Comparison of ENCODE assay signal across 8 cellular contexts in the genomic region with DNA sequence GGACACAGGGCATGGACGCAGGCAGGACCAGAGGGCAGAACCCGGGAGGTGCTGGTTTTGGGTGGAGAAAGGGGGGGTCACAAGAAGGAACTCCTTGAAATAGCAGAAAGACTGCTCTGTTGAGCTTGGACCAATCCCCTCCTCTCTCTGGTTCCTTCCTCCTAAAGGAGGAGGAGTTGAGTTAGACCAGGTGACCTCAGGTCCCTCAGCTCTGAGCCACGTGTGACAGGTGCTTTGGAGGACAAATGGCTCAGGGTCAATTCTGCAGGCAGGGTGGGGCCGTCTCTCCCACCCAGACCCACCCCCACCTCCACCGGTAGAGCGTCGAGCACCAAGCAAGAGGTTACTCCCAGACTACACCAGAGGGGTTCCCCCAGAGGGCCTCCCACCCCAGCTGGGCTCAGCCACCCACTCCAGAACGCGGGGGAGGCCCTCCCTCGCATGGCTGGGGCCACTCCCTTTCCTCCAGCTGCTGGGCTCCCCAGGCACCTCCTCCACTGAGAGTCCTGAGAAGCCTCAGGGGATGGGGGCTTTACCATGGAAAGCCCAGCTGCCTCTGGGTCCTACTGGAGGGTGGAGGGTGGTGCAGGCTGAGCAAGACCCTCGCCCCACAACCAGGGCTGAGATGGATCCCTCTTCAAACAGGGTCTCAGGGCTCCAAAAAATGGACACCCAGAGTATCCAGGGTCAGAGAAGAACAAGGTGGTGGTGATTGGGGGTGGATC. TPM values are rescaled to one million over a fixed set of nuclear protein-coding genes. Genes with fewer than 3 reads are reported as not detected.
A peak's percentile ranks its signal among the peaks of the same experiment; 100 is the strongest.
DNase-seq lines count a peak whose midpoint lies in the region; ATAC-seq and TF ChIP-seq lines count a peak whose summit lies in the region.

No MANE protein-coding gene starts in this region.

- peaks cover 67% of the 10 kb centered on the region for H3K36me3 Mint-ChIP-seq in Calu3 (ENCODE audit: insufficient read depth, unreplicated experiment)
- H3K36me3 Mint-ChIP-seq in mesothelial cell of epicardium, result peaks cover 18% of the 10 kb centered on the region

- H3K9me3 Mint-ChIP-seq in Calu3 (ENCODE audit: low read depth, unreplicated experiment) (no peaks in the 10 kb centered on the region), mesothelial cell of epicardium (no peaks in the 10 kb centered on the region)

- H3K9me2 ChIP-seq in Karpas-422 (replicated peaks; ENCODE audit: insufficient read depth, low read length), result no peaks in the 10 kb centered on the region

- H3K27me3 Mint-ChIP-seq in Calu3 (ENCODE audit: unreplicated experiment), result no peaks in the 10 kb centered on the region
- H3K27me3 Mint-ChIP-seq in mesothelial cell of epicardium (ENCODE audit: low read depth), result no peaks in the 10 kb centered on the region

- TF ChIP-seq CTCF in Calu3 (IDR thresholded peaks at IDR 0.05; ENCODE audit: unreplicated experiment) (no peak), GM20000 (IDR thresholded peaks at IDR 0.05; ENCODE audit: extremely low read depth, missing control alignments) (no peak), mesothelial cell of epicardium (IDR thresholded peaks at IDR 0.05; ENCODE audit: unreplicated experiment) (peak; percentile 59), upper lobe of right lung (IDR thresholded peaks at IDR 0.05) (no peak)

- H3K79me2 ChIP-seq in Karpas-422 (ENCODE audit: low read length), result peaks cover 4% of the 10 kb centered on the region; the same call in 1 of the 2 replicates

- peak overlapping the region; percentile 93 for H3K4me2 ChIP-seq in Karpas-422 (ENCODE audit: low read depth, low read length, poor library complexity, severe bottlenecking)

- CTCF ChIA-PET in Calu3 (lab: Charles Lee), result interaction anchor here (0.6 to 0.9 kb wide), 2 partner anchors 13 to 119 kb away, joined by 3 to 4 read pairs; no protein-coding TSS in a partner anchor

- no peaks in the 10 kb centered on the region for H4K20me1 ChIP-seq in Karpas-422 (ENCODE audit: insufficient read depth, low read depth, low read length)

- peak overlapping the region; percentile 72 for H3K4me3 ChIP-seq in Karpas-422 (ENCODE audit: low read length)
- H3K4me3 ChIP-seq in duodenal mucosa (ENCODE audit: low read depth in 1 of 2, low read length in 2 of 2), result peak overlapping the region; percentile 62 to 78
- peak overlapping the region; percentile 67 for H3K4me3 ChIP-seq in upper lobe of right lung

- no peak overlapping the region for H2AFZ ChIP-seq in Karpas-422 (ENCODE audit: low read length)

- H3K27ac Mint-ChIP-seq in Calu3 (ENCODE audit: unreplicated experiment), result peak overlapping the region; percentile 81
- H3K27ac Mint-ChIP-seq in mesothelial cell of epicardium, result peak overlapping the region; percentile 99

- H3K9me3 ChIP-seq in Karpas-422 (ENCODE audit: low read length) (no peaks in the 10 kb centered on the region), duodenal mucosa (ENCODE audit: control insufficient read depth in 1 of 2, low read length in 2 of 2) (no peaks in the 10 kb centered on the region), upper lobe of right lung (no peaks in the 10 kb centered on the region)

- peak overlapping the region; percentile 51 for H3K27ac ChIP-seq in Karpas-422 (ENCODE audit: low read length)
- peak overlapping the region; percentile 89 for H3K27ac ChIP-seq in duodenal mucosa (ENCODE audit: low read depth, low read length)
- H3K27ac ChIP-seq in upper lobe of right lung, result peak overlapping the region; percentile 91

- H3K36me3 ChIP-seq in Karpas-422 (ENCODE audit: insufficient read depth, low read length) (no peaks in the 10 kb centered on the region; the same call in 1 of the 2 replicates), duodenal mucosa (ENCODE audit: control insufficient read depth in 1 of 2, insufficient read depth in 2 of 2, low read length in 2 of 2) (peaks cover 15 to 28% of the 10 kb centered on the region in 2 donors), upper lobe of right lung (peaks cover 41% of the 10 kb centered on the region)

- H3K4me1 Mint-ChIP-seq in Calu3 (ENCODE audit: low read depth, unreplicated experiment), result no peaks in the 10 kb centered on the region
- H3K4me1 Mint-ChIP-seq in mesothelial cell of epicardium, result peaks cover 24% of the 10 kb centered on the region

- intact Hi-C loops in Calu3 (cut with micrococcal nuclease; ENCODE audit: unreplicated experiment) (no loop called here), upper lobe of right lung (cut with DNase I) (no loop called here)

- DNase-seq in Calu3, result peak; percentile 41
- DNase-seq in GM20000 (ENCODE audit: low spot score), result peak; percentile 87
- DNase-seq in Karpas-422, result peak; percentile 79
- peak; percentile 55 for DNase-seq in T1000 (lab: John Stamatoyannopoulos, UW)
- peak; percentile 58 to 82 for DNase-seq in mesothelial cell of epicardium (ENCODE audit: low spot score in 2 of 2, unreplicated experiment in 2 of 2)
- peak; percentile 85 for DNase-seq in upper lobe of right lung

- H3K27me3 ChIP-seq in Karpas-422 (ENCODE audit: low read length), result no peaks in the 10 kb centered on the region
- no peaks in the 10 kb centered on the region for H3K27me3 ChIP-seq in duodenal mucosa (ENCODE audit: control insufficient read depth in 1 of 2, insufficient read depth in 2 of 2, low read length in 2 of 2)
- no peaks in the 10 kb centered on the region for H3K27me3 ChIP-seq in upper lobe of right lung

- no TSS peak for BruUV-seq in Calu3 (replicated peaks; lab: Mats Ljungman, UMichigan)

- H3K4me1 ChIP-seq in Karpas-422 (ENCODE audit: low read length) (peaks cover 39% of the 10 kb centered on the region), duodenal mucosa (ENCODE audit: control insufficient read depth in 1 of 2, insufficient read depth in 2 of 2, low read length in 2 of 2) (peaks cover 15 to 38% of the 10 kb centered on the region in 2 donors), upper lobe of right lung (peaks cover 48% of the 10 kb centered on the region)

- ATAC-seq in upper lobe of right lung (peak; percentile 60), HG03521 (IDR thresholded peaks at IDR 0.05; ENCODE audit: unreplicated experiment) (no peak)

- peak overlapping the region; percentile 58 for H3K4me3 Mint-ChIP-seq in Calu3 (ENCODE audit: low read depth, unreplicated experiment)
- H3K4me3 Mint-ChIP-seq in mesothelial cell of epicardium, result peak overlapping the region; percentile 87

- H3K9ac ChIP-seq in Karpas-422 (ENCODE audit: low read length), result peak overlapping the region; percentile 68
- peak overlapping the region; percentile 36 to 84 for H3K9ac ChIP-seq in duodenal mucosa (ENCODE audit: low read depth in 1 of 2, low read length in 2 of 2)

RNA-seq across cellular contexts. Expression of gene MYO1C, which starts 7.7 kb away (rescaled TPM):
- total RNA-seq in Calu3 (2022), result 117 and 134 TPM in 2 replicates
- total RNA-seq in Karpas-422 (2014; rRNA removed; shearing (Covaris generic); ENCODE audit: low replicate concordance), result 14.7 and 20.5 TPM in 2 replicates
- total RNA-seq in mesothelial cell of epicardium, result 144 to 149 TPM (median 147 TPM) in 3 replicates
- total RNA-seq in upper lobe of right lung, result 322 TPM

RNA-seq across cellular contexts. Expression of gene CRK, which starts 28.7 kb away (rescaled TPM):
- total RNA-seq in Calu3 (2022) (38.9 and 40.0 TPM in 2 replicates), mesothelial cell of epicardium (38.2 to 41.9 TPM (median 41.3 TPM) in 3 replicates), upper lobe of right lung (81.3 TPM)
- 14.1 and 19.5 TPM in 2 replicates for total RNA-seq in Karpas-422 (2014; rRNA removed; shearing (Covaris generic); ENCODE audit: low replicate concordance)

RNA-seq across cellular contexts. Expression of gene INPP5K, which starts 31.7 kb away (rescaled TPM):
- total RNA-seq in Calu3 (2022) (15.4 and 18.7 TPM in 2 replicates), mesothelial cell of epicardium (22.4 to 23.5 TPM (median 22.5 TPM) in 3 replicates), upper lobe of right lung (69.8 TPM)
- total RNA-seq in Karpas-422 (2014; rRNA removed; shearing (Covaris generic); ENCODE audit: low replicate concordance), result 61.7 and 102 TPM in 2 replicates
